2 cellular contexts compared by ENCODE assay signal in the genomic region with DNA sequence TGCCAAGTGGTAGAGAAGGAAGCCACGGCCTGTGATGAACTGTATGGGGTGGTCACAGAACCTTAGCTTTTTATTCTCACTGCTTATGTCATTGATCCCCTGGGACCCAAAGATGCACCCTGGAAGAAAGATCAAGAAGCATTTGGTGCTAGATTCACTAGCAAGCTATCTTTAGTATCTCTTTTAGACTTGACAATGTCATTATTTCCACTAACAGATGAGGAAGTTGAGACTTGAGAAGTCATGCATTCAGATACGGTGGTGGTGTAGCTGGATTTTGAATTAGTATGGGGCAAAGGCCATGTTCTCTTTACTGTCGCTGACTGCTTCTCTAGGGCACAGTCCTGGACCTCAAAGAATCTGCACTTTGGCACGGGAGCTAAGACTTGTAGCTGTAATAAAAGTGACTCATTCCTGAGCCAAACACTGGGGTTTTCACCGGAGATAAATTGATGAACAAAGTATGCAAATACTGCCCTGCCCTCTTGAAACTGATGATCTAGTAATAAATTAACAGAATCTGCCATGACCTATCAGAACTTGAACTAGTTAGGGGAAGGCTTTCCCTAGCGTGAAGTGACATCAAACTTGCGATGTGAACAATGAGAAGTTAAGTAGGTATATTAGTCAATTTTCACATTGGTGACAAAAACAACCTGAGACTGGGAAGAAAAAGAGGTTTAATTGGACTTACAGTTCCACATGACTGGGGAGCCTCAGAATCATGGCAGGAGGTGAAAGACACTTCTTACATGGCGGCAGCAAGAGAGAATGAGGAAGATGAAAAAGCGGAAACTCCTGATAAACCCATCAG.
TF ChIP-seq lines count a peak whose summit lies in the region.

No MANE protein-coding gene starts in this region.

TF ChIP-seq in A549, 52 proteins besides CTCF, POLR2A, EP300 and RAD21 (continued from another document):
- TF ChIP-seq MAFK (IDR thresholded peaks at IDR 0.05; ENCODE audit: partially characterized antibody) (peak; percentile 44), PBX3 (IDR thresholded peaks at IDR 0.05) (no peak), TFCP2L1 (CRISPR knock-in tag; IDR thresholded peaks at IDR 0.05) (no peak)

TF ChIP-seq in SK-N-SH, 30 proteins besides CTCF, POLR2A, EP300 and RAD21 (continued from another document):
- TF ChIP-seq, protein P1, sequence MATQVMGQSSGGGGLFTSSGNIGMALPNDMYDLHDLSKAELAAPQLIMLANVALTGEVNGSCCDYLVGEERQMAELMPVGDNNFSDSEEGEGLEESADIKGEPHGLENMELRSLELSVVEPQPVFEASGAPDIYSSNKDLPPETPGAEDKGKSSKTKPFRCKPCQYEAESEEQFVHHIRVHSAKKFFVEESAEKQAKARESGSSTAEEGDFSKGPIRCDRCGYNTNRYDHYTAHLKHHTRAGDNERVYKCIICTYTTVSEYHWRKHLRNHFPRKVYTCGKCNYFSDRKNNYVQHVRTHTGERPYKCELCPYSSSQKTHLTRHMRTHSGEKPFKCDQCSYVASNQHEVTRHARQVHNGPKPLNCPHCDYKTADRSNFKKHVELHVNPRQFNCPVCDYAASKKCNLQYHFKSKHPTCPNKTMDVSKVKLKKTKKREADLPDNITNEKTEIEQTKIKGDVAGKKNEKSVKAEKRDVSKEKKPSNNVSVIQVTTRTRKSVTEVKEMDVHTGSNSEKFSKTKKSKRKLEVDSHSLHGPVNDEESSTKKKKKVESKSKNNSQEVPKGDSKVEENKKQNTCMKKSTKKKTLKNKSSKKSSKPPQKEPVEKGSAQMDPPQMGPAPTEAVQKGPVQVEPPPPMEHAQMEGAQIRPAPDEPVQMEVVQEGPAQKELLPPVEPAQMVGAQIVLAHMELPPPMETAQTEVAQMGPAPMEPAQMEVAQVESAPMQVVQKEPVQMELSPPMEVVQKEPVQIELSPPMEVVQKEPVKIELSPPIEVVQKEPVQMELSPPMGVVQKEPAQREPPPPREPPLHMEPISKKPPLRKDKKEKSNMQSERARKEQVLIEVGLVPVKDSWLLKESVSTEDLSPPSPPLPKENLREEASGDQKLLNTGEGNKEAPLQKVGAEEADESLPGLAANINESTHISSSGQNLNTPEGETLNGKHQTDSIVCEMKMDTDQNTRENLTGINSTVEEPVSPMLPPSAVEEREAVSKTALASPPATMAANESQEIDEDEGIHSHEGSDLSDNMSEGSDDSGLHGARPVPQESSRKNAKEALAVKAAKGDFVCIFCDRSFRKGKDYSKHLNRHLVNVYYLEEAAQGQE (IDR thresholded peaks at IDR 0.05; ENCODE audit: low read depth, low read length) = no peak
- TF ChIP-seq YY1 (IDR thresholded peaks at IDR 0.05; ENCODE audit: low read depth) = no peak
- TF ChIP-seq, protein P2, sequence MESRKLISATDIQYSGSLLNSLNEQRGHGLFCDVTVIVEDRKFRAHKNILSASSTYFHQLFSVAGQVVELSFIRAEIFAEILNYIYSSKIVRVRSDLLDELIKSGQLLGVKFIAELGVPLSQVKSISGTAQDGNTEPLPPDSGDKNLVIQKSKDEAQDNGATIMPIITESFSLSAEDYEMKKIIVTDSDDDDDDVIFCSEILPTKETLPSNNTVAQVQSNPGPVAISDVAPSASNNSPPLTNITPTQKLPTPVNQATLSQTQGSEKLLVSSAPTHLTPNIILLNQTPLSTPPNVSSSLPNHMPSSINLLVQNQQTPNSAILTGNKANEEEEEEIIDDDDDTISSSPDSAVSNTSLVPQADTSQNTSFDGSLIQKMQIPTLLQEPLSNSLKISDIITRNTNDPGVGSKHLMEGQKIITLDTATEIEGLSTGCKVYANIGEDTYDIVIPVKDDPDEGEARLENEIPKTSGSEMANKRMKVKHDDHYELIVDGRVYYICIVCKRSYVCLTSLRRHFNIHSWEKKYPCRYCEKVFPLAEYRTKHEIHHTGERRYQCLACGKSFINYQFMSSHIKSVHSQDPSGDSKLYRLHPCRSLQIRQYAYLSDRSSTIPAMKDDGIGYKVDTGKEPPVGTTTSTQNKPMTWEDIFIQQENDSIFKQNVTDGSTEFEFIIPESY (IDR thresholded peaks at IDR 0.05; ENCODE audit: borderline replicate concordance, low read depth) = no peak
- no peak for TF ChIP-seq RFX5 (IDR thresholded peaks at IDR 0.05; ENCODE audit: low read length)
- TF ChIP-seq MXI1 (IDR thresholded peaks at IDR 0.05; ENCODE audit: low read depth, low read length) = no peak
- TF ChIP-seq, protein P3, sequence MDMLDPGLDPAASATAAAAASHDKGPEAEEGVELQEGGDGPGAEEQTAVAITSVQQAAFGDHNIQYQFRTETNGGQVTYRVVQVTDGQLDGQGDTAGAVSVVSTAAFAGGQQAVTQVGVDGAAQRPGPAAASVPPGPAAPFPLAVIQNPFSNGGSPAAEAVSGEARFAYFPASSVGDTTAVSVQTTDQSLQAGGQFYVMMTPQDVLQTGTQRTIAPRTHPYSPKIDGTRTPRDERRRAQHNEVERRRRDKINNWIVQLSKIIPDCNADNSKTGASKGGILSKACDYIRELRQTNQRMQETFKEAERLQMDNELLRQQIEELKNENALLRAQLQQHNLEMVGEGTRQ (IDR thresholded peaks at IDR 0.05; ENCODE audit: borderline replicate concordance, low read depth, low read length) = no peak
- no peak for TF ChIP-seq FOXM1 (IDR thresholded peaks at IDR 0.05; ENCODE audit: low read depth)
